ENCODE assay signal across 8 cellular contexts in the genomic region with DNA sequence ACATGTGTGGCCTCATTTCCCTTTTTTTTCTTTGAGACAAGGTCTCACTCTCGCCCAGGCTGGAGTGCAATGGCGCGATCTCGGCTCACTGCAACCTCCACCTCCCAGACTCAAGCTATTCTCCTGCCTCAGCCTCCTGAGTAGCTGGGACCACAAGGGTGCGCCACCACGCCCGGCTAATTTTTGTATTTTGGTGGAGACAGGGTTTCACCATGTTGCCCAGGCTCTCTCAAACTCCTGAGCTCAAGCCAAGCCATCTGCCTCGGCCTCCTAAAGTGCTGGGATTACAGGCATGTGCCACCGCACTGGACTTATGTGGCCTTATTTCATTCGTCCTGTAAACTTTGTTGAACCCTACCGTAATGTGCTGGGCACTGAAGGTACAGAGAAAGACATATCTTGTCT. TPM values are rescaled to one million over a fixed set of nuclear protein-coding genes. Genes with fewer than 3 reads are reported as not detected.
DNase-seq lines count a peak whose midpoint lies in the region; ATAC-seq and TF ChIP-seq lines count a peak whose summit lies in the region.

No MANE protein-coding gene starts in this region.

- H3K36me3 Mint-ChIP-seq in brain: no peaks in the 10 kb centered on the region

- DNase-seq in AG09309 (ENCODE audit: low read depth): no peak
- DNase-seq in SK-MEL-5 (ENCODE audit: low read depth, low spot score): peak; percentile 41
- no peak for DNase-seq in left lung
- DNase-seq in stimulated activated CD8-positive, alpha-beta memory T cell treated with anti-CD3 and anti-CD28 coated beads, Interleukin-4, amount 100 ng/mL, for 48 hours: peak; percentile 66
- DNase-seq in NCI-H2196 treated with DMSO at 0.1 percent for 48 hours (lab: John Stamatoyannopoulos, UW; ENCODE audit: unreplicated experiment): no peak
- no peak for DNase-seq in GM19238 (ENCODE audit: insufficient read length, low spot score)

- ATAC-seq in GM21723 (IDR thresholded peaks at IDR 0.05; ENCODE audit: unreplicated experiment) (peak; percentile 5), left lung (peak; percentile 4)

- in situ Hi-C loops in SK-MEL-5 (cut with HindIII; ENCODE audit: low pct_unique_long_range_greater_than_20kb, low sequenced_read_pairs): no loop called here

- H3K36me3 ChIP-seq in left lung: no peaks in the 10 kb centered on the region

- H3K27ac Mint-ChIP-seq in brain: no peak overlapping the region

- H3K4me1 Mint-ChIP-seq in brain: peaks cover 30% of the 10 kb centered on the region

- peak; percentile 44 for TF ChIP-seq CTCF in AG09309 (IDR thresholded peaks at IDR 0.05; ENCODE audit: control insufficient read depth, insufficient read depth, low read depth, low read length, missing control alignments)
- TF ChIP-seq CTCF in brain (conservative IDR thresholded peaks at IDR 0.05): peak; percentile 27 to 49
- no peak for TF ChIP-seq CTCF in left lung (IDR thresholded peaks at IDR 0.05)

- H3K27me3 ChIP-seq in left lung: no peaks in the 10 kb centered on the region

- no peaks in the 10 kb centered on the region for H3K27me3 Mint-ChIP-seq in brain

- peaks cover 13 to 19% of the 10 kb centered on the region in 2 donors for H3K4me1 ChIP-seq in left lung

- H3K4me3 ChIP-seq in AG09309 (ENCODE audit: control insufficient read depth, low read depth, low read length) (peak overlapping the region; percentile 58), left lung (peak overlapping the region; percentile 48 to 61)

- no peaks in the 10 kb centered on the region for H3K9me3 Mint-ChIP-seq in brain

- intact Hi-C loops in left lung (cut with DNase I): no loop called here

- no peaks in the 10 kb centered on the region for H3K9me3 ChIP-seq in left lung

- peak overlapping the region; percentile 97 to 99 for H3K27ac ChIP-seq in left lung

- no peak overlapping the region for H3K4me3 Mint-ChIP-seq in brain

RNA-seq across cellular contexts. Expression of gene WARS2, which starts 0.6 kb away (rescaled TPM):
- total RNA-seq in SK-MEL-5 (2014; rRNA removed; shearing (Covaris generic)): 18.2 and 20.1 TPM in 2 replicates
- 9.8 and 13.2 TPM in 2 replicates for polyA plus RNA-seq in SK-MEL-5 (2015; cell fraction: cytosol; rRNA removed)
- polyA plus RNA-seq in SK-MEL-5 (2015; cell fraction: nucleus; rRNA removed): 8.0 and 12.1 TPM in 2 replicates
- polyA plus RNA-seq in brain (ENCODE audit: insufficient read depth, low read depth, low replicate concordance): 6.1 TPM
- total RNA-seq in left lung: 10 to 100 TPM; 12.7 to 14.0 TPM

Comparison
In these comparisons a context has a peak if more than half of its experiments do, and no peak if none do; other contexts are left out.
1. DNase-seq: peak in SK-MEL-5 (single experiment) and stimulated activated CD8-positive, alpha-beta memory T cell treated with anti-CD3 and anti-CD28 coated beads, Interleukin-4, amount 100 ng/mL, for 48 hours (single experiment); none in AG09309 (single experiment), left lung (0 of 2), NCI-H2196 treated with DMSO at 0.1 percent for 48 hours (single experiment) and GM19238 (single experiment).
2. CTCF ChIP-seq: peak in AG09309 (single experiment) and brain (2 of 2); none in left lung (0 of 2).